18 cellular contexts compared by ENCODE assay signal in genomic region chr1:223074901-223075300, GRCh38.
DNase-seq lines count a peak whose midpoint lies in the region; ATAC-seq, FAIRE-seq and TF ChIP-seq lines count a peak whose summit lies in the region.
"Had no signal": no experiment of that assay in that cellular context is flagged by ENCODE, and none has a peak within 500 bp of the region (broad histone marks: within the 10 kb centered on the region; RNA-seq: fewer than 3 reads in every experiment).

No MANE protein-coding gene starts in this region.

- POLR2A ChIA-PET in HepG2 (lab: Yijun Ruan, JAX): no interaction called here

- H3K4me3 ChIP-seq in HepG2 (replicated peaks in 1 of 3; ENCODE audit: insufficient read depth in 1 of 3, low read depth in 2 of 3, low read length in 3 of 3): no peak overlapping the region
- H3K4me3 ChIP-seq in gastrocnemius medialis: no peak overlapping the region
- H3K4me3 ChIP-seq: Peyer's patch had no signal

- H3K4me2 ChIP-seq in HepG2 (ENCODE audit: low read depth, low read length): no peak overlapping the region; the same call in 1 of the 2 replicates

- no peaks in the 10 kb centered on the region for H3K36me3 ChIP-seq in HepG2 (replicated peaks in 1 of 2; ENCODE audit: control insufficient read depth in 1 of 2, insufficient read depth in 2 of 2, low read length in 2 of 2)
- H3K36me3 ChIP-seq in gastrocnemius medialis: no peaks in the 10 kb centered on the region
- H3K36me3 ChIP-seq: Peyer's patch had no signal

- H3K4me1 ChIP-seq in HepG2 (ENCODE audit: insufficient read depth, low read length) (no peaks in the 10 kb centered on the region), gastrocnemius medialis (peaks cover 0 to 8% of the 10 kb centered on the region in 2 donors)
- H3K4me1 ChIP-seq: foreskin keratinocyte had no signal

- ATAC-seq in HepG2: no peak
- ATAC-seq in sciatic nerve: peak; percentile 81
- no peak for ATAC-seq in GM21717 (IDR thresholded peaks at IDR 0.05; ENCODE audit: unreplicated experiment)
- ATAC-seq in gastrocnemius medialis: no peak
- ATAC-seq: foreskin keratinocyte had no signal

- no peak overlapping the region for H3K9ac ChIP-seq in HepG2 (ENCODE audit: insufficient read depth, low read depth, low read length)

- TF ChIP-seq EP300 in HepG2 (IDR thresholded peaks at IDR 0.05; ENCODE audit: low read depth in 2 of 2, low read length in 2 of 2) (no peak), HepG2 (CRISPR knock-in tag; IDR thresholded peaks at IDR 0.05; ENCODE audit: borderline replicate concordance) (no peak)

- BruUV-seq in HepG2 (replicated peaks; lab: Mats Ljungman, UMichigan): no TSS peak

- H4K20me1 ChIP-seq in HepG2 (ENCODE audit: insufficient read depth, low read length): no peaks in the 10 kb centered on the region

- no peaks in the 10 kb centered on the region for H3K79me2 ChIP-seq in HepG2 (ENCODE audit: insufficient read depth, low read length)

- H3K27me3 ChIP-seq in HepG2 (ENCODE audit: control insufficient read depth in 1 of 2, insufficient read depth in 2 of 2, low read length in 2 of 2): peaks cover 0 to 15% of the 10 kb centered on the region in 2 experiments; a peak in 2 of 5 replicates
- no peaks in the 10 kb centered on the region for H3K27me3 ChIP-seq in gastrocnemius medialis
- H3K27me3 ChIP-seq: Peyer's patch had no signal

- 22% methylated on average over 8 of the region's 8 CpGs for WGBS in HepG2 (ENCODE audit: low lambda C conversion rate)

- intact Hi-C loops in HepG2 (cut with micrococcal nuclease; ENCODE audit: unreplicated experiment): no loop called here
- intact Hi-C loops in sciatic nerve (cut with DNase I): no loop called here
- intact Hi-C loops in gastrocnemius medialis (cut with DNase I; ENCODE audit: low total_unique reads): no loop called here

- no peak for FAIRE-seq in HepG2 (lab: Jason Lieb, UNC)
- FAIRE-seq: endothelial cell of umbilical vein had no signal

- TF ChIP-seq RAD21 in HepG2 (CRISPR knock-in tag; IDR thresholded peaks at IDR 0.05): no peak

- TF ChIP-seq CTCF in HepG2 (CRISPR knock-in tag; IDR thresholded peaks at IDR 0.05): no peak
- TF ChIP-seq CTCF in gastrocnemius medialis (IDR thresholded peaks at IDR 0.05 in 4 of 5, conservative IDR thresholded peaks at IDR 0.05 in 1 of 5): no peak

- in situ Hi-C loops in HepG2 (cut with HindIII; ENCODE audit: extremely low pct_ligation_motif_present, low pct_unique_long_range_greater_than_20kb): loop anchor here (25.0 kb wide), 1 partner anchor 613 kb away; no protein-coding TSS in a partner anchor
- in situ Hi-C loops in gastrocnemius medialis (cut with MboI; ENCODE audit: low sequenced_read_pairs in 4 of 4): loop anchor here in 1 of 4 donors (25.0 kb wide), 1 partner anchor 613 kb away; no protein-coding TSS in a partner anchor

- H3K9me3 ChIP-seq in HepG2 (ENCODE audit: low read length): no peaks in the 10 kb centered on the region
- no peaks in the 10 kb centered on the region for H3K9me3 ChIP-seq in gastrocnemius medialis
- H3K9me3 ChIP-seq: Peyer's patch had no signal

- no peak for TF ChIP-seq POLR2A in HepG2 (IDR thresholded peaks at IDR 0.05; ENCODE audit: insufficient read depth in 1 of 2, low read depth in 2 of 2, low read length in 2 of 2)
- no peak for TF ChIP-seq POLR2A in gastrocnemius medialis (IDR thresholded peaks at IDR 0.05)

- CTCF ChIA-PET in HepG2 (lab: Yijun Ruan, JAX; ENCODE audit: low intra/inter-chr PET ratio, low total read pairs): no interaction called here

- no peak overlapping the region for H3K27ac ChIP-seq in HepG2 (ENCODE audit: extremely low read length, insufficient read depth, low read length)
- no peak overlapping the region for H3K27ac ChIP-seq in gastrocnemius medialis
- H3K27ac ChIP-seq: foreskin keratinocyte, HL-60, Peyer's patch had no signal

- DNase-seq in DMS53 treated with DMSO at 0.1 percent for 48 hours (lab: John Stamatoyannopoulos, UW; ENCODE audit: unreplicated experiment) (peak; percentile 37), RPMI7951 (ENCODE audit: low read depth) (peak; percentile 14), HepG2 (ENCODE audit: low spot score) (no peak), sciatic nerve (ENCODE audit: low spot score) (no peak), HCEC 1CT (no peak), NCI-H187 (lab: John Stamatoyannopoulos, UW) (no peak), gastrocnemius medialis (no peak)
- DNase-seq: activated CD4-positive, alpha-beta T cell treated with anti-CD3 and anti-CD28 coated beads, Interleukin-2, amount 50 U/mL, for 4 hours; cortex of kidney; foreskin keratinocyte; KBM-7; NCI-H1048; NCI-H2107; Peyer's patch; stimulated activated CD4-positive, alpha-beta T cell treated with anti-CD3 and anti-CD28 coated beads, Interleukin-2, amount 100 ng/mL, for 48 hours had no signal

- no peak overlapping the region for H2AFZ ChIP-seq in HepG2 (ENCODE audit: low read length)

TF ChIP-seq in HepG2, 621 proteins besides CTCF, POLR2A, EP300 and RAD21:
- TF ChIP-seq HMGXB3 (CRISPR knock-in tag; IDR thresholded peaks at IDR 0.05; ENCODE audit: borderline replicate concordance): no peak
- 0 out of 2 replicates have a peak, but pooled peaks have one; percentile 11 for TF ChIP-seq ZNF7 (CRISPR knock-in tag; IDR thresholded peaks at IDR 0.05)

Comparison
In these comparisons a context has a peak if more than half of its experiments do, and no peak if none do; other contexts are left out.
1. DNase-seq: peak in DMS53 treated with DMSO at 0.1 percent for 48 hours (single experiment) and RPMI7951 (single experiment); none in HepG2 (single experiment), sciatic nerve (single experiment), HCEC 1CT (single experiment), NCI-H187 (0 of 2) and gastrocnemius medialis (0 of 2).